23 cellular contexts compared by ENCODE assay signal in the genomic region with DNA sequence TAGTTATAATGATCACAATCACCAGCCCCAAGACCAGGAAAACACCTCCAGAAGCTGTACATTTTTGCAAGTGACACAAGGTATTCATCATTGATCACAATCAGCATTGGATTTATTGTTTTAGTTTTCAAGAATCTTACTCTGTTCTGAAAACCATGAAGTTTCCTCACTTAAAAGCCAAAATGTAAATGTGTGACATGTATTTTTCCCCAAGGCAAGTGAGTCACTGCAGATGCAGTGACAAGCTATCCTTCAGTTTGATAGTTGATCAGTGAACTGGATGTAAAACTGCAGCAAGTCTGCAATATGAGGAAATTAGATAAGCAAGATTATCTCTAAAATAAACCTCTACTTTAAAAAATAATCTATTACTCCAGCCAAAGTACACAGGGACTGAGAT. TPM values are rescaled to one million over a fixed set of nuclear protein-coding genes. Genes with fewer than 3 reads are reported as not detected.
A peak's percentile ranks its signal among the peaks of the same experiment; 100 is the strongest.
DNase-seq lines count a peak whose midpoint lies in the region; ATAC-seq, FAIRE-seq and TF ChIP-seq lines count a peak whose summit lies in the region.
"Had no signal": no experiment of that assay in that cellular context is flagged by ENCODE, and none has a peak within 500 bp of the region (broad histone marks: within the 10 kb centered on the region; RNA-seq: fewer than 3 reads in every experiment).

No MANE protein-coding gene starts in this region.

- TF ChIP-seq POLR2A in endothelial cell of umbilical vein (IDR thresholded peaks at IDR 0.05; ENCODE audit: low read depth, low read length) (no peak), esophagus squamous epithelium (IDR thresholded peaks at IDR 0.05) (no peak)

- no peaks in the 10 kb centered on the region for H3K36me3 ChIP-seq in CD4-positive, alpha-beta memory T cell (ENCODE audit: insufficient read depth, low read length)
- no peaks in the 10 kb centered on the region for H3K36me3 ChIP-seq in endothelial cell of umbilical vein (ENCODE audit: control insufficient read depth in 2 of 2, extremely low read depth in 1 of 2, insufficient read depth in 2 of 2, low read length in 2 of 2)
- no peaks in the 10 kb centered on the region for H3K36me3 ChIP-seq in esophagus squamous epithelium
- H3K36me3 ChIP-seq: tibial artery had no signal

- no peaks in the 10 kb centered on the region for H4K20me1 ChIP-seq in endothelial cell of umbilical vein (replicated peaks; ENCODE audit: control insufficient read depth, extremely low read depth, insufficient read depth, low read length)

- no TSS peak for BruUV-seq in endothelial cell of umbilical vein (replicated peaks; lab: Mats Ljungman, UMichigan)

- H3K36me3 Mint-ChIP-seq in CD4-positive, alpha-beta memory T cell: peaks cover 15% of the 10 kb centered on the region in 2 donors
- peaks cover 6% of the 10 kb centered on the region for H3K36me3 Mint-ChIP-seq in T-cell

- peak overlapping the region in 4 of 7 donors; percentile 33 to 83 (median 58) for H3K27ac Mint-ChIP-seq in CD4-positive, alpha-beta memory T cell
- peak overlapping the region; percentile 7 to 41 for H3K27ac Mint-ChIP-seq in T-cell
- H3K27ac Mint-ChIP-seq: memory B cell; stimulated activated naive B cell treated with anti-CD40 and anti-IgM and Interleukin-4, amounts not matched to agents 10 μg/mL and 1 μg/mL and 100 μg/mL, for 72 hours had no signal

- peak; percentile 19 to 37 for ATAC-seq in activated CD4-positive, CD25-positive, alpha-beta regulatory T cell treated with anti-CD3 and anti-CD28 coated beads, Interleukin-2, amount 50 U/mL, for 24 hours
- no peak for ATAC-seq in T-cell (replicated peaks in 1 of 4)
- ATAC-seq: stimulated activated naive B cell treated with anti-CD40 and anti-IgM and Interleukin-4, amounts not matched to agents 10 μg/mL and 1 μg/mL and 100 μg/mL, for 72 hours had no signal

- CTCF ChIA-PET in CD4-positive, alpha-beta memory T cell (lab: Charles Lee; ENCODE audit: partially characterized antibody): interaction anchor here (2.8 to 2.9 kb wide), 2 partner anchors 17 to 41 kb away, joined by 10 to 16 read pairs; no protein-coding TSS in a partner anchor
- CTCF ChIA-PET in T-cell (lab: Charles Lee) (interaction anchor here in 1 of 2 donors (0.9 kb wide), 1 partner anchor 98 kb away, joined by 3 read pairs; no protein-coding TSS in a partner anchor), endothelial cell of umbilical vein (lab: Charles Lee) (no interaction called here)

- no peak for FAIRE-seq in endothelial cell of umbilical vein (lab: Jason Lieb, UNC)
- FAIRE-seq: small intestine had no signal

- no peak for DNase-seq in activated CD4-positive, CD25-positive, alpha-beta regulatory T cell (lab: John Stamatoyannopoulos, UW)
- DNase-seq in CD4-positive, alpha-beta memory T cell: no peak
- no peak for DNase-seq in T-cell
- DNase-seq in endothelial cell of umbilical vein (ENCODE audit: low read depth, low spot score): peak; percentile 21
- no peak for DNase-seq in NCI-H146 treated with DMSO at 0.1 percent for 48 hours (lab: John Stamatoyannopoulos, UW; ENCODE audit: unreplicated experiment)
- DNase-seq in NCI-H748 (lab: John Stamatoyannopoulos, UW; ENCODE audit: unreplicated experiment): no peak
- no peak for DNase-seq in esophagus squamous epithelium (lab: John Stamatoyannopoulos, UW)
- DNase-seq: 8988T; activated CD4-positive, alpha-beta T cell treated with anti-CD3 and anti-CD28 coated beads for 48 hours; AML-193; cortex of kidney; DMS79 treated with DMSO at 0.1 percent for 48 hours; glutamatergic neuron; Karpas-422; kidney glomerular epithelial cell; NCI-H187 treated with DMSO at 0.1 percent for 48 hours; NCI-H69; occipital lobe; small intestine; stimulated activated naive B cell treated with anti-CD40 and anti-IgM and Interleukin-4, amounts not matched to agents 10 μg/mL and 1 μg/mL and 100 μg/mL, for 72 hours; tibial artery had no signal

- no peak overlapping the region for H3K4me2 ChIP-seq in endothelial cell of umbilical vein (ENCODE audit: insufficient read depth, low read length)

- TF ChIP-seq CTCF in endothelial cell of umbilical vein (IDR thresholded peaks at IDR 0.05; ENCODE audit: extremely low read depth in 1 of 2, insufficient read depth in 1 of 2, low read depth in 1 of 2, low read length in 2 of 2) (no peak), esophagus squamous epithelium (IDR thresholded peaks at IDR 0.05) (no peak)

- no peaks in the 10 kb centered on the region for H3K9me1 ChIP-seq in endothelial cell of umbilical vein (replicated peaks; ENCODE audit: control insufficient read depth, extremely low read depth, insufficient read depth, low read length)

- no peak overlapping the region for H2AFZ ChIP-seq in endothelial cell of umbilical vein (ENCODE audit: low read depth, low read length)

- peaks cover 47 to 71% (median 61%) of the 10 kb centered on the region in 4 donors for H3K4me1 Mint-ChIP-seq in CD4-positive, alpha-beta memory T cell
- peaks cover 55 to 71% (median 66%) of the 10 kb centered on the region in 3 donors for H3K4me1 Mint-ChIP-seq in T-cell

- dilution Hi-C loops in endothelial cell of umbilical vein (cut with MboI; ENCODE audit: extremely low pct_ligation_motif_present, low sequenced_read_pairs): no loop called here

- H3K4me3 ChIP-seq in CD4-positive, alpha-beta memory T cell (ENCODE audit: low read length in 2 of 2): no peak overlapping the region
- H3K4me3 ChIP-seq in endothelial cell of umbilical vein (replicated peaks in 1 of 3; ENCODE audit: insufficient read depth in 1 of 3, low read depth in 1 of 3, low read length in 3 of 3) (no peak overlapping the region), esophagus squamous epithelium (no peak overlapping the region)
- H3K4me3 ChIP-seq: tibial artery had no signal

- no peaks in the 10 kb centered on the region for H3K27me3 ChIP-seq in CD4-positive, alpha-beta memory T cell (ENCODE audit: insufficient read depth, low read length)
- no peaks in the 10 kb centered on the region for H3K27me3 ChIP-seq in endothelial cell of umbilical vein (ENCODE audit: control insufficient read depth in 2 of 2, insufficient read depth in 2 of 2, low read length in 2 of 2)
- no peaks in the 10 kb centered on the region for H3K27me3 ChIP-seq in esophagus squamous epithelium
- H3K27me3 ChIP-seq: tibial artery had no signal

- H3K4me1 ChIP-seq in CD4-positive, alpha-beta memory T cell (ENCODE audit: insufficient read depth, low read length): peaks cover 61% of the 10 kb centered on the region
- H3K4me1 ChIP-seq in endothelial cell of umbilical vein (ENCODE audit: control insufficient read depth, extremely low read depth, insufficient read depth, low read length) (no peaks in the 10 kb centered on the region), esophagus squamous epithelium (peaks cover 0 to 25% (median 17%) of the 10 kb centered on the region in 3 donors)
- H3K4me1 ChIP-seq: tibial artery had no signal

- intact Hi-C loops in CD4-positive, alpha-beta memory T cell (cut with micrococcal nuclease): loop anchor here (5.0 kb wide), 1 partner anchor 35 kb away; no protein-coding TSS in a partner anchor
- intact Hi-C loops in endothelial cell of umbilical vein (cut with micrococcal nuclease) (no loop called here), esophagus squamous epithelium (cut with DNase I) (no loop called here)

- H3K9me3 ChIP-seq in CD4-positive, alpha-beta memory T cell (ENCODE audit: control insufficient read depth in 1 of 2, low read length in 2 of 2): no peaks in the 10 kb centered on the region
- H3K9me3 ChIP-seq in endothelial cell of umbilical vein (replicated peaks; ENCODE audit: control insufficient read depth, insufficient read depth, low read length): no peaks in the 10 kb centered on the region
- no peaks in the 10 kb centered on the region for H3K9me3 ChIP-seq in esophagus squamous epithelium
- H3K9me3 ChIP-seq: tibial artery had no signal

- no peak overlapping the region for H3K9ac ChIP-seq in endothelial cell of umbilical vein (replicated peaks; ENCODE audit: extremely low read depth, insufficient read depth, low read length)

- no peaks in the 10 kb centered on the region for H3K27me3 Mint-ChIP-seq in CD4-positive, alpha-beta memory T cell
- H3K27me3 Mint-ChIP-seq in T-cell: no peaks in the 10 kb centered on the region
- H3K27me3 Mint-ChIP-seq: memory B cell had no signal

- no peaks in the 10 kb centered on the region for H3K79me2 ChIP-seq in endothelial cell of umbilical vein (ENCODE audit: control insufficient read depth, insufficient read depth, low read length)

- H3K4me3 Mint-ChIP-seq in CD4-positive, alpha-beta memory T cell: peak overlapping the region in 1 of 8 donors; percentile 53
- no peak overlapping the region for H3K4me3 Mint-ChIP-seq in T-cell
- H3K4me3 Mint-ChIP-seq: memory B cell; stimulated activated naive B cell treated with anti-CD40 and anti-IgM and Interleukin-4, amounts not matched to agents 10 μg/mL and 1 μg/mL and 100 μg/mL, for 72 hours had no signal

- peaks cover 0 to 23% (median 16%) of the 10 kb centered on the region in 8 donors for H3K9me3 Mint-ChIP-seq in CD4-positive, alpha-beta memory T cell
- H3K9me3 Mint-ChIP-seq in T-cell: peaks cover 6 to 13% (median 11%) of the 10 kb centered on the region in 3 donors

- POLR2A ChIA-PET in CD4-positive, alpha-beta memory T cell (lab: Charles Lee; ENCODE audit: partially characterized antibody): interaction anchor here (2.1 to 5.2 kb wide), 3 partner anchors 11 to 41 kb away, joined by 4 to 100 read pairs (median 19); a partner anchor contains a TSS
- POLR2A ChIA-PET in T-cell (lab: Charles Lee) (interaction anchor here in 1 of 2 donors (1.7 kb wide), 1 partner anchor 41 kb away, joined by 7 read pairs; no protein-coding TSS in a partner anchor), endothelial cell of umbilical vein (lab: Charles Lee) (no interaction called here)

- no peak overlapping the region for H3K27ac ChIP-seq in CD4-positive, alpha-beta memory T cell (ENCODE audit: low read depth, low read length)
- H3K27ac ChIP-seq in endothelial cell of umbilical vein (ENCODE audit: insufficient read depth, low read depth, low read length) (no peak overlapping the region), esophagus squamous epithelium (no peak overlapping the region)
- H3K27ac ChIP-seq: tibial artery had no signal

RNA-seq across cellular contexts. Expression of a gene that starts 41.8 kb away (rescaled TPM):
- 10 to 100 TPM; 80.1 to 80.5 TPM for total RNA-seq in CD4-positive, alpha-beta memory T cell
- polyA plus RNA-seq in CD4-positive, alpha-beta memory T cell: 10 to 100 TPM; 38.5 to 46.4 TPM
- total RNA-seq in T-cell: 10 to 100 TPM; 41.1 to 52.6 (median 48.5) TPM
- 4.2 and 5.4 TPM in 2 replicates for total RNA-seq in endothelial cell of umbilical vein
- 0.75 and 1.3 TPM in 2 replicates for polyA plus RNA-seq in endothelial cell of umbilical vein
- polyA plus RNA-seq in endothelial cell of umbilical vein (2011; cell fraction: cytosol; rRNA removed): 2.1 and 2.2 TPM in 2 replicates
- 2.1 and 3.4 TPM in 2 replicates for polyA plus RNA-seq in endothelial cell of umbilical vein (2011; cell fraction: nucleus; rRNA removed)
- 2.4 and 3.4 TPM in 2 replicates for polyA plus RNA-seq in endothelial cell of umbilical vein (2012)
- polyA minus RNA-seq in endothelial cell of umbilical vein: 3.4 and 4.8 TPM in 2 replicates
- 5.8 TPM for polyA minus RNA-seq in endothelial cell of umbilical vein (2011; cell fraction: cytosol; rRNA and poly(A)+ RNA removed)
- 3.1 and 7.6 TPM in 2 replicates for polyA minus RNA-seq in endothelial cell of umbilical vein (2011; cell fraction: nucleus; rRNA and poly(A)+ RNA removed)
- total RNA-seq in esophagus squamous epithelium: 10 to 100 TPM in 3 of 4 donors, 1 to 10 TPM in 1; 4.2 to 16.5 (median 12.8) TPM

Comparison
In these comparisons a context has a peak if more than half of its experiments do, and no peak if none do; other contexts are left out.
1. ATAC-seq: peak in activated CD4-positive, CD25-positive, alpha-beta regulatory T cell treated with anti-CD3 and anti-CD28 coated beads, Interleukin-2, amount 50 U/mL, for 24 hours (2 of 2); none in T-cell (0 of 4).